1 cellular context compared by ENCODE assay signal in genomic region chr5:140548300-140548688, GRCh38.
TF ChIP-seq lines count a peak whose summit lies in the region.

No MANE protein-coding gene starts in this region.

TF ChIP-seq in SK-N-SH, 30 proteins besides CTCF, POLR2A, EP300 and RAD21 (continued from another document):
- no peak for TF ChIP-seq NRF1 (IDR thresholded peaks at IDR 0.05; ENCODE audit: low read depth, low read length)
- TF ChIP-seq MAX (IDR thresholded peaks at IDR 0.05; ENCODE audit: low read depth), result no peak
- no peak for TF ChIP-seq MEF2A (IDR thresholded peaks at IDR 0.05; ENCODE audit: borderline replicate concordance, low read depth)
- TF ChIP-seq EZH2phosphoT487 (IDR thresholded peaks at IDR 0.05; ENCODE audit: borderline replicate concordance, low read depth), result no peak
- TF ChIP-seq RCOR1 (IDR thresholded peaks at IDR 0.05; ENCODE audit: low read length), result no peak
